ENCODE assay signal across 8 cellular contexts in the genomic region with DNA sequence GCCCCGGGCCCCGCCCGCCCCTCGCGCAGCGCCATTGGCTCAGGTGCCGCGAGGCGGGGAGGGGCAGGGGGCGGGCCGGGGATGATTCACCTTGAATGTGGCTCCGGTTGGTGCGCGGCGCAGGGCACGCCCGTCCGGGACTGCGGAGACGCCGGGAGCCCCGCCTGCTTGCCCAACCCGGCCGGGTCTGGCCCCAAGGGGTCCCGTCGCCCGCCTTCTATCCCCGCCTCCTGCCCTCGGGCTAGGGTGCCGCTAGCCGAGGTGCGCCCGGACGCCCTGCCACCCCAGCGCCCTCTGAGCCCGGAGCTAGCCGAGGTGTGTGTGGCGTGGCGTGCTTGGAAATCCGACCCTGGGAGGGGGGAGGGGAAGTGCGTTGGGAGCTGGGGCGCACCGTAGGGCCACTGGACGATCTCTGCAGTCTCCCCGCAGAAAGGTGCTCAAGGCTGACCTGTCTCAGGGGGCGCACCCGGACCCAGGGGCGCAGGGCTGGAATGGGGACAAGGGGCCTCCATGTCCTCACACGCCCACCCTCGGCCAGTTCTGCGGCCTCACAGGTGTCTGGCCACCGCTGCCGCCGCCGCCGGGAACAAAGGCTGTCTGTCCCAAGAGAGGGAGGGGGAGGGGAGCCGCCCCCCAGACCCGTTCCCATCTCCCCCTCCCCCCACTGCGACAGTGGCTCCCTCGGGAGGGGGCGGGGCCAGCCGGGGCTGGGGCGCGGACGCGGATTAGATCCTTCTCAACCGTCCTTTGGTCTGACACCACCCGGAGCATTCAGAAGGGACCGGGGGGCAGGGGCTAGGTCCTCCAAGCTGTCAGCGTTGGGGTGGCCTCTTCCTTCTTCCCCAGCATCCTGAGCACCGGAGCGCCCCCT.
DNase-seq lines count a peak whose midpoint lies in the region; ATAC-seq and TF ChIP-seq lines count a peak whose summit lies in the region.

No MANE protein-coding gene starts in this region.

- H3K4me1 ChIP-seq in trophoblast cell (ENCODE audit: control insufficient read depth in 1 of 2, insufficient read depth in 2 of 2, low read length in 2 of 2) (peaks cover 15 to 19% of the 10 kb centered on the region in 2 experiments), transverse colon (peaks cover 43 to 71% (median 64%) of the 10 kb centered on the region in 4 donors)

- H4K12ac ChIP-seq in trophoblast cell (ENCODE audit: low read depth, low read length): peak overlapping the region; percentile 40

- no peak overlapping the region for H3K9ac ChIP-seq in trophoblast cell (ENCODE audit: low read length)

- no peak overlapping the region for H2BK120ac ChIP-seq in trophoblast cell (ENCODE audit: insufficient read depth, low read length, poor library complexity)

- H3K4me3 ChIP-seq in trophoblast cell (ENCODE audit: low read depth, low read length) (peak overlapping the region; percentile 70), transverse colon (peak overlapping the region; percentile 26 to 71 (median 52))

- H3K9me3 ChIP-seq in trophoblast cell (ENCODE audit: insufficient read depth, low read depth, low read length): peaks cover 20% of the 10 kb centered on the region
- H3K9me3 ChIP-seq in transverse colon: no peaks in the 10 kb centered on the region

- no peak for TF ChIP-seq CTCF in transverse colon (IDR thresholded peaks at IDR 0.05)

- no peak overlapping the region for H3K4ac ChIP-seq in trophoblast cell (ENCODE audit: low read depth, low read length)

- H3K79me1 ChIP-seq in trophoblast cell (ENCODE audit: low read length): peaks cover 9% of the 10 kb centered on the region

- no CpG with 5 or more reads among the region's 72 CpGs for WGBS in trophoblast cell (ENCODE audit: extremely low coverage, insufficient coverage, insufficient read length)
- 3% methylated on average over 8 of the region's 72 CpGs; no CpG with 5 or more reads in 1 of the 2 donors for WGBS in transverse colon (ENCODE audit: low coverage in 1 of 2), 2 donors

- no peak for TF ChIP-seq EP300 in transverse colon (IDR thresholded peaks at IDR 0.05; ENCODE audit: low read depth)

- H4K91ac ChIP-seq in trophoblast cell (ENCODE audit: low read depth, low read length): peak overlapping the region; percentile 21

- no peaks in the 10 kb centered on the region for H3K79me2 ChIP-seq in trophoblast cell (ENCODE audit: control insufficient read depth, insufficient read depth, low read length, poor library complexity)

- H2AFZ ChIP-seq in trophoblast cell (ENCODE audit: insufficient read depth, low read length, poor library complexity): peak overlapping the region; percentile 21

- TF ChIP-seq POLR2A in erythroblast (IDR thresholded peaks at IDR 0.05; ENCODE audit: low read length) (no peak), transverse colon (IDR thresholded peaks at IDR 0.05) (no peak)

- H3K27ac ChIP-seq in trophoblast cell (ENCODE audit: low read depth, low read length): no peak overlapping the region
- H3K27ac ChIP-seq in transverse colon: peak overlapping the region in 3 of 4 donors; percentile 69 to 87 (median 80)

- peaks cover 76% of the 10 kb centered on the region for H3K27me3 ChIP-seq in trophoblast cell (ENCODE audit: insufficient read depth, low read length)
- H3K27me3 ChIP-seq in transverse colon: peaks cover 95% of the 10 kb centered on the region

- peak; percentile 81 for DNase-seq in DMS 273 treated with DMSO at 0.1 percent for 48 hours (lab: John Stamatoyannopoulos, UW)
- DNase-seq in NCI-H526 (lab: John Stamatoyannopoulos, UW): peak; percentile 92 to 99
- DNase-seq in activated CD8-positive, alpha-beta memory T cell treated with anti-CD3 and anti-CD28 coated beads for 1 hour (ENCODE audit: extremely low read depth in 1 of 2, low read depth in 1 of 2): peak; percentile 34 to 62
- DNase-seq in erythroblast (lab: John Stamatoyannopoulos, UW): peak; percentile 16 to 54
- peak; percentile 78 to 82 for DNase-seq in trophoblast cell
- DNase-seq in transverse colon: peak; percentile 91

- peak overlapping the region; percentile 73 for H3K4me2 ChIP-seq in trophoblast cell (ENCODE audit: low read length)

- no peak overlapping the region for H3K14ac ChIP-seq in trophoblast cell (ENCODE audit: low read length)

- no peak overlapping the region for H2BK12ac ChIP-seq in trophoblast cell (ENCODE audit: low read length)

- in situ Hi-C loops in transverse colon (cut with MboI; ENCODE audit: low pct_ligation_motif_present in 1 of 4, low pct_unique_long_range_greater_than_20kb in 1 of 4, low sequenced_read_pairs in 3 of 4): no loop called here

- intact Hi-C loops in transverse colon (cut with DNase I; ENCODE audit: low total_unique reads): no loop called here

- peak overlapping the region; percentile 9 for H3K18ac ChIP-seq in trophoblast cell (ENCODE audit: low read length)

- ATAC-seq in HG02973 (IDR thresholded peaks at IDR 0.05; ENCODE audit: unreplicated experiment): peak; percentile 48
- ATAC-seq in HG03571 (IDR thresholded peaks at IDR 0.05; ENCODE audit: unreplicated experiment): no peak

- no peak overlapping the region for H2BK5ac ChIP-seq in trophoblast cell (ENCODE audit: low read depth, low read length, poor library complexity)

- H3K23ac ChIP-seq in trophoblast cell (ENCODE audit: low read length): no peak overlapping the region

- H3K36me3 ChIP-seq in trophoblast cell (ENCODE audit: control insufficient read depth in 1 of 2, insufficient read depth in 2 of 2, low read length in 2 of 2): no peaks in the 10 kb centered on the region
- H3K36me3 ChIP-seq in transverse colon: no peaks in the 10 kb centered on the region

- no peak overlapping the region for H2AK5ac ChIP-seq in trophoblast cell (ENCODE audit: low read length)

- H4K8ac ChIP-seq in trophoblast cell (ENCODE audit: low read depth, low read length): peak overlapping the region; percentile 11

Comparison
In these comparisons a context has a peak if more than half of its experiments do, and no peak if none do; other contexts are left out.
1. DNase-seq: peak in every context shown above with its lines; median percentile 96 in NCI-H526; 91 in transverse colon; 81 in DMS 273 treated with DMSO at 0.1 percent for 48 hours; 80 in trophoblast cell; 48 in activated CD8-positive, alpha-beta memory T cell treated with anti-CD3 and anti-CD28 coated beads for 1 hour; 35 in erythroblast.